Comparison of ENCODE assay signal across 1 cellular context in genomic region chr4:154590329-154591006, GRCh38.
TF ChIP-seq lines count a peak whose summit lies in the region.

Gene FGA (minus strand): TSS chr4:154590742. CDS start chr4:154590687, 55 bp downstream.

TF ChIP-seq in HepG2, 621 proteins besides CTCF, POLR2A, EP300 and RAD21 (continued from another document and continues in another):
- TF ChIP-seq FUBP1 (CRISPR knock-in tag; IDR thresholded peaks at IDR 0.05; ENCODE audit: borderline replicate concordance) = peak; percentile 50; the same call in 1 of the 2 replicates
- peak; percentile 97 for TF ChIP-seq HMG20B (CRISPR knock-in tag; conservative IDR thresholded peaks at IDR 0.05)
- TF ChIP-seq ZNF503 (CRISPR knock-in tag; IDR thresholded peaks at IDR 0.05) = peak; percentile 95
- TF ChIP-seq ZNF281 (CRISPR knock-in tag; IDR thresholded peaks at IDR 0.05; ENCODE audit: borderline replicate concordance) = peak; percentile 54; the same call in 1 of the 2 replicates
- peak; percentile 80 for TF ChIP-seq ONECUT2 (CRISPR knock-in tag; IDR thresholded peaks at IDR 0.05)
- TF ChIP-seq ZNF44 (CRISPR knock-in tag; IDR thresholded peaks at IDR 0.05) = no peak
- TF ChIP-seq ZNF772 (CRISPR knock-in tag; IDR thresholded peaks at IDR 0.05) = peak; percentile 92
- TF ChIP-seq ZNF18 (CRISPR knock-in tag; IDR thresholded peaks at IDR 0.05; ENCODE audit: insufficient replicate concordance) = no peak
- peak; percentile 83 for TF ChIP-seq SIX1 (CRISPR knock-in tag; IDR thresholded peaks at IDR 0.05; ENCODE audit: borderline replicate concordance)
- 0 out of 2 replicates have a peak, but pooled peaks have one; percentile 30 for TF ChIP-seq SRF (IDR thresholded peaks at IDR 0.05; ENCODE audit: low read depth, low read length)
- TF ChIP-seq RFXANK (CRISPR knock-in tag; IDR thresholded peaks at IDR 0.05) = no peak
- no peak for TF ChIP-seq RBM39 (IDR thresholded peaks at IDR 0.05; ENCODE audit: low read depth, low read length, poor library complexity, severe bottlenecking)
- peak; percentile 91 for TF ChIP-seq ZKSCAN8 (CRISPR knock-in tag; IDR thresholded peaks at IDR 0.05; ENCODE audit: borderline replicate concordance)
- peak; percentile 73 for TF ChIP-seq ZNF605 (CRISPR knock-in tag; IDR thresholded peaks at IDR 0.05)
- 0 out of 2 replicates have a peak, but pooled peaks have one; percentile 25 for TF ChIP-seq TSC22D2 (CRISPR knock-in tag; IDR thresholded peaks at IDR 0.05; ENCODE audit: borderline replicate concordance)
- TF ChIP-seq ZNF644 (CRISPR knock-in tag; IDR thresholded peaks at IDR 0.05; ENCODE audit: low read depth) = peak; percentile 57; the same call in 1 of the 2 replicates
- no peak for TF ChIP-seq PHB2 (IDR thresholded peaks at IDR 0.05; ENCODE audit: partially characterized antibody)
- TF ChIP-seq NCOR1 (IDR thresholded peaks at IDR 0.05; ENCODE audit: borderline replicate concordance, low read length) = peak; percentile 96; the same call in 1 of the 2 replicates
- peak; percentile 48; the same call in 1 of the 2 replicates for TF ChIP-seq THAP7 (CRISPR knock-in tag; IDR thresholded peaks at IDR 0.05)
- TF ChIP-seq ZNF350 (CRISPR knock-in tag; IDR thresholded peaks at IDR 0.05; ENCODE audit: borderline replicate concordance, low read depth) = peak; percentile 77; the same call in 1 of the 2 replicates
- peak; percentile 66; the same call in 1 of the 2 replicates for TF ChIP-seq ZNF276 (CRISPR knock-in tag; IDR thresholded peaks at IDR 0.05; ENCODE audit: low read depth)
- peak; percentile 87; the same call in 1 of the 2 replicates for TF ChIP-seq SP140L (CRISPR knock-in tag; IDR thresholded peaks at IDR 0.05; ENCODE audit: borderline replicate concordance)
- TF ChIP-seq MBD4 (IDR thresholded peaks at IDR 0.05; ENCODE audit: borderline replicate concordance, low read length) = 0 out of 2 replicates have a peak, but pooled peaks have one; percentile 52
- TF ChIP-seq SKI (IDR thresholded peaks at IDR 0.05; ENCODE audit: partially characterized antibody) = peak; percentile 86
- peak; percentile 99 for TF ChIP-seq SOX5 (CRISPR knock-in tag; IDR thresholded peaks at IDR 0.05; ENCODE audit: borderline replicate concordance)
- TF ChIP-seq ZNF260 (CRISPR knock-in tag; IDR thresholded peaks at IDR 0.05; ENCODE audit: borderline replicate concordance, low read depth) = no peak
- TF ChIP-seq KDM1A (CRISPR knock-in tag; IDR thresholded peaks at IDR 0.05) = 0 out of 2 replicates have a peak, but pooled peaks have one; percentile 61
- no peak for TF ChIP-seq ZNF598 (CRISPR knock-in tag; IDR thresholded peaks at IDR 0.05; ENCODE audit: borderline replicate concordance)
- TF ChIP-seq MZF1 (CRISPR knock-in tag; IDR thresholded peaks at IDR 0.05; ENCODE audit: borderline replicate concordance) = 0 out of 2 replicates have a peak, but pooled peaks have one; percentile 39
- TF ChIP-seq ZNF225 (CRISPR knock-in tag; IDR thresholded peaks at IDR 0.05) = no peak
- peak; percentile 85; the same call in 1 of the 2 replicates for TF ChIP-seq NKX3-1 (CRISPR knock-in tag; IDR thresholded peaks at IDR 0.05)
- peak; percentile 91 for TF ChIP-seq FOSL2 (CRISPR knock-in tag; IDR thresholded peaks at IDR 0.05)
- peak; percentile 62; the same call in 1 of the 2 replicates for TF ChIP-seq ATF3 (CRISPR knock-in tag; IDR thresholded peaks at IDR 0.05)
- TF ChIP-seq KMT2B (CRISPR knock-in tag; IDR thresholded peaks at IDR 0.05) = peak; percentile 63; the same call in 1 of the 2 replicates
- no peak for TF ChIP-seq MXD4 (CRISPR knock-in tag; IDR thresholded peaks at IDR 0.05)
- peak; percentile 99 for TF ChIP-seq HDAC2 (CRISPR knock-in tag; IDR thresholded peaks at IDR 0.05)
- TF ChIP-seq ISL2 (CRISPR knock-in tag; IDR thresholded peaks at IDR 0.05) = peak; percentile 99
- TF ChIP-seq MYPOP (CRISPR knock-in tag; IDR thresholded peaks at IDR 0.05) = peak; percentile 77; the same call in 1 of the 2 replicates
- TF ChIP-seq ZNF3 (CRISPR knock-in tag; IDR thresholded peaks at IDR 0.05) = no peak
- TF ChIP-seq ZNF317 (CRISPR knock-in tag; IDR thresholded peaks at IDR 0.05) = peak; percentile 96
- TF ChIP-seq ZNF362 (CRISPR knock-in tag; IDR thresholded peaks at IDR 0.05; ENCODE audit: borderline replicate concordance) = peak; percentile 76; the same call in 1 of the 2 replicates
- peak; percentile 62 for TF ChIP-seq FOXA1 (IDR thresholded peaks at IDR 0.05)
- peak; percentile 97 for TF ChIP-seq FOXA1 (CRISPR knock-in tag; IDR thresholded peaks at IDR 0.05)
- no peak for TF ChIP-seq NR3C1 (CRISPR knock-in tag; IDR thresholded peaks at IDR 0.05)
- no peak for TF ChIP-seq CREB1 (IDR thresholded peaks at IDR 0.05)
- TF ChIP-seq CREB1 (CRISPR knock-in tag; IDR thresholded peaks at IDR 0.05) = peak; percentile 91
- peak; percentile 83 for TF ChIP-seq ATF1 (CRISPR knock-in tag; IDR thresholded peaks at IDR 0.05)
- no peak for TF ChIP-seq ZNF572 (CRISPR knock-in tag; IDR thresholded peaks at IDR 0.05)
- TF ChIP-seq HNF4G (IDR thresholded peaks at IDR 0.05; ENCODE audit: borderline replicate concordance, low read depth, low read length) = peak; percentile 79
- 0 out of 2 replicates have a peak, but pooled peaks have one; percentile 51 for TF ChIP-seq HNF4G (CRISPR knock-in tag; IDR thresholded peaks at IDR 0.05; ENCODE audit: borderline replicate concordance, low read depth)
- TF ChIP-seq TP53 (CRISPR knock-in tag; conservative IDR thresholded peaks at IDR 0.05) = peak; percentile 54; the same call in 1 of the 2 replicates
- no peak for TF ChIP-seq PREB (CRISPR knock-in tag; IDR thresholded peaks at IDR 0.05)
- 0 out of 2 replicates have a peak, but pooled peaks have one; percentile 88 for TF ChIP-seq DNMT3B (CRISPR knock-in tag; conservative IDR thresholded peaks at IDR 0.05)
- TF ChIP-seq NFATC3 (CRISPR knock-in tag; IDR thresholded peaks at IDR 0.05) = no peak
- TF ChIP-seq ZNF839 (CRISPR knock-in tag; IDR thresholded peaks at IDR 0.05; ENCODE audit: borderline replicate concordance) = no peak
- peak; percentile 42; the same call in 1 of the 2 replicates for TF ChIP-seq ZSCAN31 (CRISPR knock-in tag; IDR thresholded peaks at IDR 0.05; ENCODE audit: low read depth)
- peak; percentile 93 for TF ChIP-seq HNF4A (CRISPR knock-in tag; IDR thresholded peaks at IDR 0.05)
- 0 out of 2 replicates have a peak, but pooled peaks have one; percentile 29 for TF ChIP-seq MYNN (CRISPR knock-in tag; IDR thresholded peaks at IDR 0.05; ENCODE audit: low read depth)
